9 cellular contexts compared by ENCODE assay signal in genomic region chr6:152897807-152898399, GRCh38.
DNase-seq lines count a peak whose midpoint lies in the region; ATAC-seq and TF ChIP-seq lines count a peak whose summit lies in the region.
"Had no signal": no experiment of that assay in that cellular context is flagged by ENCODE, and none has a peak within 500 bp of the region (broad histone marks: within the 10 kb centered on the region; RNA-seq: fewer than 3 reads in every experiment).

No MANE protein-coding gene starts in this region.

- H3K9me3 ChIP-seq in GM23248 (ENCODE audit: low read depth) (no peaks in the 10 kb centered on the region), T-helper 17 cell (ENCODE audit: control insufficient read depth, low read length, poor library complexity, severe bottlenecking) (no peaks in the 10 kb centered on the region), smooth muscle cell (replicated peaks; ENCODE audit: low read depth) (no peaks in the 10 kb centered on the region)

- in situ Hi-C loops in GM23248 (cut with MboI) = no loop called here

- TF ChIP-seq CTCF in GM12872 (IDR thresholded peaks at IDR 0.05; ENCODE audit: insufficient read depth, low read depth, low read length) = peak; percentile 96
- peak; percentile 80 for TF ChIP-seq CTCF in KMS-11 (conservative IDR thresholded peaks at IDR 0.05; ENCODE audit: low read depth, low read length)
- TF ChIP-seq CTCF in smooth muscle cell (IDR thresholded peaks at IDR 0.05; ENCODE audit: borderline replicate concordance, insufficient read depth, poor library complexity, severe bottlenecking) = peak; percentile 82

- H3F3A ChIP-seq in GM23248 (ENCODE audit: insufficient read depth) = no peaks in the 10 kb centered on the region
- no peaks in the 10 kb centered on the region for H3F3A ChIP-seq in smooth muscle cell (ENCODE audit: low read depth)

- H3K79me2 ChIP-seq in GM23248 (ENCODE audit: insufficient read depth) (no peaks in the 10 kb centered on the region), KMS-11 (ENCODE audit: insufficient read depth, low read depth) (no peaks in the 10 kb centered on the region), smooth muscle cell (ENCODE audit: low read depth) (no peaks in the 10 kb centered on the region)

- peak; percentile 86 for ATAC-seq in T-helper 17 cell

- H3K36me3 Mint-ChIP-seq in T-helper 17 cell (ENCODE audit: low read depth) = no peaks in the 10 kb centered on the region

- H2AFZ ChIP-seq in GM23248 (no peak overlapping the region), KMS-11 (ENCODE audit: low read depth) (no peak overlapping the region), smooth muscle cell (ENCODE audit: low read depth) (no peak overlapping the region)

- 49 to 51% methylated on average over 16 of the region's 16 CpGs for WGBS in GM23248 (ENCODE audit: low coverage in 1 of 2, low lambda C conversion rate in 2 of 2, missing lambda C conversion rate in 2 of 2), 2 experiments
- 50% methylated on average over 16 of the region's 16 CpGs for WGBS in smooth muscle cell (ENCODE audit: low lambda C conversion rate)

- H3K27ac ChIP-seq in GM23248 = no peak overlapping the region
- no peak overlapping the region for H3K27ac ChIP-seq in KMS-11
- H3K27ac ChIP-seq in smooth muscle cell (ENCODE audit: low read depth) = no peak overlapping the region
- H3K27ac ChIP-seq: skin epidermis had no signal

- H3K27me3 ChIP-seq in GM23248 (replicated peaks; ENCODE audit: insufficient read depth) = no peaks in the 10 kb centered on the region; the same call in 1 of the 2 replicates
- H3K27me3 ChIP-seq in KMS-11 (ENCODE audit: insufficient read depth, low read depth) = no peaks in the 10 kb centered on the region
- H3K27me3 ChIP-seq in smooth muscle cell (ENCODE audit: low read depth) = no peaks in the 10 kb centered on the region

- H3K4me3 ChIP-seq in GM23248 = no peak overlapping the region
- H3K4me3 ChIP-seq in KMS-11 (IDR thresholded peaks at IDR 0.05; ENCODE audit: insufficient read depth, low read depth, low read length) = no peak overlapping the region
- no peak overlapping the region for H3K4me3 ChIP-seq in smooth muscle cell
- H3K4me3 ChIP-seq: skin epidermis had no signal

- H3K4me2 ChIP-seq in GM23248 (ENCODE audit: unreplicated experiment) (no peak overlapping the region), KMS-11 (no peak overlapping the region), smooth muscle cell (no peak overlapping the region)

- H3K9ac ChIP-seq in GM23248 = no peak overlapping the region
- no peak overlapping the region for H3K9ac ChIP-seq in KMS-11
- H3K9ac ChIP-seq in smooth muscle cell (ENCODE audit: low read depth) = no peak overlapping the region

- H3K9me2 ChIP-seq in GM23248 (ENCODE audit: insufficient read depth) = no peaks in the 10 kb centered on the region

- no peaks in the 10 kb centered on the region for H3K36me3 ChIP-seq in GM23248 (ENCODE audit: low read depth)
- H3K36me3 ChIP-seq in KMS-11 (ENCODE audit: insufficient read depth) = no peaks in the 10 kb centered on the region
- H3K36me3 ChIP-seq in smooth muscle cell (ENCODE audit: low read depth) = no peaks in the 10 kb centered on the region

- H3K27ac Mint-ChIP-seq in T-helper 17 cell = no peak overlapping the region

- peak; percentile 67 for DNase-seq in GM23248
- peak; percentile 24 to 58 (median 32) for DNase-seq in T-helper 17 cell
- peak in 30 of 56 donors; percentile 0 to 61 (median 22) for DNase-seq in amygdala (lab: John Stamatoyannopoulos, UW)
- peak; percentile 43 for DNase-seq in hepatic stellate cell (ENCODE audit: low spot score)
- DNase-seq in smooth muscle cell (lab: John Stamatoyannopoulos, UW; ENCODE audit: unreplicated experiment) = peak; percentile 18
- no peak for DNase-seq in NCI-H128 (lab: John Stamatoyannopoulos, UW; ENCODE audit: unreplicated experiment)

- no peak overlapping the region for H3K4me3 Mint-ChIP-seq in T-helper 17 cell

- H3K4me1 Mint-ChIP-seq in T-helper 17 cell = peaks cover 4% of the 10 kb centered on the region

- H3K27me3 Mint-ChIP-seq in T-helper 17 cell = peaks cover 34% of the 10 kb centered on the region

- H4K20me1 ChIP-seq in GM23248 (ENCODE audit: insufficient read depth) (no peaks in the 10 kb centered on the region), KMS-11 (ENCODE audit: insufficient read depth) (no peaks in the 10 kb centered on the region), smooth muscle cell (ENCODE audit: low read depth) (no peaks in the 10 kb centered on the region)

- H3K4me1 ChIP-seq in GM23248 (ENCODE audit: insufficient read depth) (no peaks in the 10 kb centered on the region), KMS-11 (ENCODE audit: low read depth, poor library complexity, severe bottlenecking) (no peaks in the 10 kb centered on the region), smooth muscle cell (ENCODE audit: low read depth) (no peaks in the 10 kb centered on the region)
